ENCODE assay signal across 27 cellular contexts in genomic region chr1:5727871-5728643, GRCh38.
DNase-seq lines count a peak whose midpoint lies in the region; ATAC-seq, FAIRE-seq and TF ChIP-seq lines count a peak whose summit lies in the region.
"Had no signal": no experiment of that assay in that cellular context is flagged by ENCODE, and none has a peak within 500 bp of the region (broad histone marks: within the 10 kb centered on the region; RNA-seq: fewer than 3 reads in every experiment).

No MANE protein-coding gene starts in this region.

- H3K27ac ChIP-seq in kidney (ENCODE audit: low read depth in 2 of 2, low read length in 2 of 2) (no peak overlapping the region), uterus (no peak overlapping the region)
- H3K27ac ChIP-seq: breast epithelium, colonic mucosa, epithelial cell of prostate, ovary had no signal

- H3K9me3 ChIP-seq in kidney (ENCODE audit: control insufficient read depth in 1 of 2, low read length in 2 of 2) (no peaks in the 10 kb centered on the region), uterus (no peaks in the 10 kb centered on the region)
- H3K9me3 ChIP-seq: breast epithelium, colonic mucosa, MG63, ovary had no signal

- H3K4me1 Mint-ChIP-seq in natural killer cell treated with Interleukin-12 subunit alpha and Interleukin-12 subunit beta and Interleukin-15 and Interleukin-18, amount 100 ng/mL, for 72 hours (ENCODE audit: low read depth in 2 of 2), result no peaks in the 10 kb centered on the region
- H3K4me1 Mint-ChIP-seq in natural killer cell, result no peaks in the 10 kb centered on the region
- H3K4me1 Mint-ChIP-seq: stimulated activated memory B cell treated with anti-CD40 and anti-IgM and Interleukin-4, amounts not matched to agents 10 μg/mL and 1 μg/mL and 100 μg/mL, for 72 hours had no signal

- no peaks in the 10 kb centered on the region for H3K27me3 ChIP-seq in uterus
- H3K27me3 ChIP-seq: colonic mucosa, MG63, ovary had no signal

- no peaks in the 10 kb centered on the region for H3K9me3 Mint-ChIP-seq in natural killer cell treated with Interleukin-12 subunit alpha and Interleukin-12 subunit beta and Interleukin-15 and Interleukin-18, amount 100 ng/mL, for 72 hours
- H3K9me3 Mint-ChIP-seq in natural killer cell, result no peaks in the 10 kb centered on the region
- H3K9me3 Mint-ChIP-seq: CD4-positive, alpha-beta T cell had no signal

- TF ChIP-seq CTCF in natural killer cell (IDR thresholded peaks at IDR 0.05) (no peak), kidney (IDR thresholded peaks at IDR 0.05; ENCODE audit: borderline replicate concordance, extremely low read depth, insufficient read depth) (no peak), uterus (IDR thresholded peaks at IDR 0.05) (no peak)

- H3K36me3 ChIP-seq in kidney (ENCODE audit: control insufficient read depth in 1 of 2, insufficient read depth in 2 of 2, low read length in 2 of 2) (no peaks in the 10 kb centered on the region), uterus (no peaks in the 10 kb centered on the region)
- H3K36me3 ChIP-seq: breast epithelium, colonic mucosa, MG63, ovary had no signal

- H3K36me3 Mint-ChIP-seq in natural killer cell treated with Interleukin-12 subunit alpha and Interleukin-12 subunit beta and Interleukin-15 and Interleukin-18, amount 100 ng/mL, for 72 hours, result no peaks in the 10 kb centered on the region
- H3K36me3 Mint-ChIP-seq in natural killer cell, result no peaks in the 10 kb centered on the region
- H3K36me3 Mint-ChIP-seq: naive thymus-derived CD8-positive, alpha-beta T cell; stimulated activated memory B cell treated with anti-CD40 and anti-IgM and Interleukin-4, amounts not matched to agents 10 μg/mL and 1 μg/mL and 100 μg/mL, for 72 hours had no signal

- ATAC-seq in natural killer cell treated with Interleukin-12 subunit alpha and Interleukin-12 subunit beta and Interleukin-15 and Interleukin-18, amount 100 ng/mL, for 72 hours, result no peak
- ATAC-seq in natural killer cell (no peak), GM18868 (IDR thresholded peaks at IDR 0.05; ENCODE audit: unreplicated experiment) (no peak)
- ATAC-seq in stimulated activated naive CD8-positive, alpha-beta T cell treated with anti-CD3 and anti-CD28 coated beads, Interleukin-15, Interleukin-2, amounts not matched to agents 100 U/mL and 50 U/mL, for 24 hours, result no peak
- ATAC-seq: K562; left ventricle myocardium superior; naive thymus-derived CD8-positive, alpha-beta T cell; Panc1; right cardiac atrium; stimulated activated memory B cell treated with anti-CD40 and anti-IgM and Interleukin-4, amounts not matched to agents 10 μg/mL and 1 μg/mL and 100 μg/mL, for 72 hours had no signal

- no peak for FAIRE-seq in kidney (lab: Jason Lieb, UNC)
- FAIRE-seq: islet of Langerhans, K562 had no signal

- H3K9ac ChIP-seq in kidney (ENCODE audit: low read length in 2 of 2), result no peak overlapping the region

- intact Hi-C loops in natural killer cell (cut with micrococcal nuclease) (no loop called here), kidney (cut with DNase I) (no loop called here), uterus (cut with DNase I; ENCODE audit: low total_unique reads) (no loop called here)

- no peak overlapping the region for H3K27ac Mint-ChIP-seq in natural killer cell treated with Interleukin-12 subunit alpha and Interleukin-12 subunit beta and Interleukin-15 and Interleukin-18, amount 100 ng/mL, for 72 hours
- no peak overlapping the region for H3K27ac Mint-ChIP-seq in natural killer cell
- H3K27ac Mint-ChIP-seq: CD4-positive, alpha-beta T cell; naive thymus-derived CD8-positive, alpha-beta T cell; stimulated activated memory B cell treated with anti-CD40 and anti-IgM and Interleukin-4, amounts not matched to agents 10 μg/mL and 1 μg/mL and 100 μg/mL, for 72 hours had no signal

- no peak overlapping the region for H3K4me3 Mint-ChIP-seq in natural killer cell treated with Interleukin-12 subunit alpha and Interleukin-12 subunit beta and Interleukin-15 and Interleukin-18, amount 100 ng/mL, for 72 hours
- no peak overlapping the region for H3K4me3 Mint-ChIP-seq in natural killer cell
- H3K4me3 Mint-ChIP-seq: CD4-positive, alpha-beta T cell; naive thymus-derived CD8-positive, alpha-beta T cell; stimulated activated memory B cell treated with anti-CD40 and anti-IgM and Interleukin-4, amounts not matched to agents 10 μg/mL and 1 μg/mL and 100 μg/mL, for 72 hours had no signal

- peaks cover 7 to 19% of the 10 kb centered on the region in 2 donors for H3K27me3 Mint-ChIP-seq in natural killer cell treated with Interleukin-12 subunit alpha and Interleukin-12 subunit beta and Interleukin-15 and Interleukin-18, amount 100 ng/mL, for 72 hours
- peaks cover 0 to 20% of the 10 kb centered on the region in 2 donors for H3K27me3 Mint-ChIP-seq in natural killer cell (ENCODE audit: low read depth in 2 of 2)

- H3K4me3 ChIP-seq in kidney (ENCODE audit: low read length in 2 of 2) (no peak overlapping the region), uterus (no peak overlapping the region)
- H3K4me3 ChIP-seq: breast epithelium, colonic mucosa, K562, MG63, ovary had no signal

- TF ChIP-seq POLR2A in uterus (IDR thresholded peaks at IDR 0.05), result no peak

- peak; percentile 54 for DNase-seq in natural killer cell treated with Interleukin-12 subunit alpha and Interleukin-12 subunit beta and Interleukin-15 and Interleukin-18, amount 100 ng/mL, for 72 hours (ENCODE audit: low spot score)
- DNase-seq in natural killer cell, result no peak
- peak; percentile 67 for DNase-seq in NCI-H2029 (lab: John Stamatoyannopoulos, UW)
- DNase-seq in kidney, result peak; percentile 55
- DNase-seq in stimulated activated naive CD8-positive, alpha-beta T cell treated with anti-CD3 and anti-CD28 coated beads, Interleukin-15, Interleukin-2, amounts not matched to agents 100 U/mL and 50 U/mL, for 24 hours, result no peak
- DNase-seq in uterus, result no peak
- DNase-seq: activated naive CD4-positive, alpha-beta T cell treated with anti-CD3 and anti-CD28 coated beads, Interleukin-2, amount 50 U/mL, for 16 hours; colonic mucosa; effector CD8-positive, alpha-beta T cell; H7; left ventricle myocardium superior; MG63; NCI-H2081 treated with DMSO at 0.1 percent for 48 hours; NCI-H526 treated with DMSO at 0.1 percent for 48 hours; right cardiac atrium; stimulated activated CD4-positive, alpha-beta T cell treated with anti-CD3 and anti-CD28 coated beads, Interleukin-4, amount 100 ng/mL, for 4 hours; T1000 had no signal

- H3K4me1 ChIP-seq in kidney (ENCODE audit: control insufficient read depth in 1 of 2, insufficient read depth in 1 of 2, low read depth in 1 of 2, low read length in 2 of 2), result no peaks in the 10 kb centered on the region
- H3K4me1 ChIP-seq in uterus, result no peaks in the 10 kb centered on the region
- H3K4me1 ChIP-seq: breast epithelium, colonic mucosa had no signal

Comparison
In these comparisons a context has a peak if more than half of its experiments do, and no peak if none do; other contexts are left out.
1. DNase-seq: peak in natural killer cell treated with Interleukin-12 subunit alpha and Interleukin-12 subunit beta and Interleukin-15 and Interleukin-18, amount 100 ng/mL, for 72 hours (single experiment), NCI-H2029 (single experiment) and kidney (single experiment); none in natural killer cell (single experiment), stimulated activated naive CD8-positive, alpha-beta T cell treated with anti-CD3 and anti-CD28 coated beads, Interleukin-15, Interleukin-2, amounts not matched to agents 100 U/mL and 50 U/mL, for 24 hours (single experiment) and uterus (0 of 2).